1 cellular context compared by ENCODE assay signal in the genomic region with DNA sequence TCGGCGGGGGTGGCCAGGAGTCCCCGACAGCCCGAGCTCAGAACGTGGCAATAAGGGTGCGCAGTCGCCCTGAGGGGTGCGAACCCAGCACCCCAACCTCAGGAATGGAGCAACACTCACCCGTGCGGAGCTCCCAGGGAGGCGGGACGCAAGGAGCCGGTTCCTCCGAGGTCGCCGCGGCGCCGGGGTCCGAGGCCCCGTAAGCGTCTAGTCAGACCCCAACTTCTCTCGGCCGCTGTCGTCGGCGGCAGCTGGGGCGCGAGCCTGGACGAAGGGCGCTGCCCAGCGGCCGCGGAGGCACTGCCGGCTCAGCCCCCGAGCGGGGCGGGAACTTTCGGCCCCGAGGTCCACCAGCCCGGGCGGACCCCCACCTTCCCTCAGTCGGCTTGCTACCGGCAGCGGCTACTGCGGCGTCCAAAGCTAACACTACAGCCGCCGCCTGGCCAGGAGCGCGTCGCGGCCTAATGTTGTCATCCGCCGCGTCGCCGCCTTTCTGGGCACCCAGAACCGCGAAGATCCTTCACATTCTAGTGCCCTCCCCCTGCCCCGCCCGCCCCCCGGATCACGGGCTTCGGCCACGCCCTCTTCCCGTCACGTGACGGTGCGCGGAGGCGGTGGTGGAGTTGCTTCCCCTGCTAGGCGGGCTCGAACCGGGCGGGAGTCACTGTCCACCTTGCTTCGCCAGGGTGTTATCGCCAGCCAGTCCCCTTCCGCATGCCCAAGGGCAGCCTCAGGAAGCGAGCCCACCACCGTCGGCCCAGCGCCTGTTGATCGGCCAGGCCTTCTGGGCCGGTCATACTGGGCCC.
TF ChIP-seq lines count a peak whose summit lies in the region.

A gene with protein sequence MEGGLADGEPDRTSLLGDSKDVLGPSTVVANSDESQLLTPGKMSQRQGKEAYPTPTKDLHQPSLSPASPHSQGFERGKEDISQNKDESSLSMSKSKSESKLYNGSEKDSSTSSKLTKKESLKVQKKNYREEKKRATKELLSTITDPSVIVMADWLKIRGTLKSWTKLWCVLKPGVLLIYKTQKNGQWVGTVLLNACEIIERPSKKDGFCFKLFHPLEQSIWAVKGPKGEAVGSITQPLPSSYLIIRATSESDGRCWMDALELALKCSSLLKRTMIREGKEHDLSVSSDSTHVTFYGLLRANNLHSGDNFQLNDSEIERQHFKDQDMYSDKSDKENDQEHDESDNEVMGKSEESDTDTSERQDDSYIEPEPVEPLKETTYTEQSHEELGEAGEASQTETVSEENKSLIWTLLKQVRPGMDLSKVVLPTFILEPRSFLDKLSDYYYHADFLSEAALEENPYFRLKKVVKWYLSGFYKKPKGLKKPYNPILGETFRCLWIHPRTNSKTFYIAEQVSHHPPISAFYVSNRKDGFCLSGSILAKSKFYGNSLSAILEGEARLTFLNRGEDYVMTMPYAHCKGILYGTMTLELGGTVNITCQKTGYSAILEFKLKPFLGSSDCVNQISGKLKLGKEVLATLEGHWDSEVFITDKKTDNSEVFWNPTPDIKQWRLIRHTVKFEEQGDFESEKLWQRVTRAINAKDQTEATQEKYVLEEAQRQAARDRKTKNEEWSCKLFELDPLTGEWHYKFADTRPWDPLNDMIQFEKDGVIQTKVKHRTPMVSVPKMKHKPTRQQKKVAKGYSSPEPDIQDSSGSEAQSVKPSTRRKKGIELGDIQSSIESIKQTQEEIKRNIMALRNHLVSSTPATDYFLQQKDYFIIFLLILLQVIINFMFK (minus strand): TSS at position 495 of the 806 bp plus-strand sequence. CDS start 72,220 bp downstream, outside the sequence.

TF ChIP-seq in K562, 482 proteins besides CTCF, POLR2A, EP300 and RAD21 (continued from another document and continues in another):
- TF ChIP-seq, protein P1, sequence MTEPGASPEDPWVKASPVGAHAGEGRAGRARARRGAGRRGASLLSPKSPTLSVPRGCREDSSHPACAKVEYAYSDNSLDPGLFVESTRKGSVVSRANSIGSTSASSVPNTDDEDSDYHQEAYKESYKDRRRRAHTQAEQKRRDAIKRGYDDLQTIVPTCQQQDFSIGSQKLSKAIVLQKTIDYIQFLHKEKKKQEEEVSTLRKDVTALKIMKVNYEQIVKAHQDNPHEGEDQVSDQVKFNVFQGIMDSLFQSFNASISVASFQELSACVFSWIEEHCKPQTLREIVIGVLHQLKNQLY (CRISPR knock-in tag; conservative IDR thresholded peaks at IDR 0.05): 0 out of 4 replicates have a peak, but pooled peaks of 1 of the 2 experiments have one; percentile 11
- no peak for TF ChIP-seq NCOA1 (IDR thresholded peaks at IDR 0.05; ENCODE audit: low read depth)
- peak; percentile 95 for TF ChIP-seq BHLHE40 (IDR thresholded peaks at IDR 0.05; ENCODE audit: low read length)
- no peak for TF ChIP-seq RBM22 (IDR thresholded peaks at IDR 0.05; ENCODE audit: low read depth, low read length, poor library complexity, severe bottlenecking)
- peak; percentile 77 for TF ChIP-seq HCFC1 (IDR thresholded peaks at IDR 0.05; ENCODE audit: low read depth, low read length)
- TF ChIP-seq, protein P2, sequence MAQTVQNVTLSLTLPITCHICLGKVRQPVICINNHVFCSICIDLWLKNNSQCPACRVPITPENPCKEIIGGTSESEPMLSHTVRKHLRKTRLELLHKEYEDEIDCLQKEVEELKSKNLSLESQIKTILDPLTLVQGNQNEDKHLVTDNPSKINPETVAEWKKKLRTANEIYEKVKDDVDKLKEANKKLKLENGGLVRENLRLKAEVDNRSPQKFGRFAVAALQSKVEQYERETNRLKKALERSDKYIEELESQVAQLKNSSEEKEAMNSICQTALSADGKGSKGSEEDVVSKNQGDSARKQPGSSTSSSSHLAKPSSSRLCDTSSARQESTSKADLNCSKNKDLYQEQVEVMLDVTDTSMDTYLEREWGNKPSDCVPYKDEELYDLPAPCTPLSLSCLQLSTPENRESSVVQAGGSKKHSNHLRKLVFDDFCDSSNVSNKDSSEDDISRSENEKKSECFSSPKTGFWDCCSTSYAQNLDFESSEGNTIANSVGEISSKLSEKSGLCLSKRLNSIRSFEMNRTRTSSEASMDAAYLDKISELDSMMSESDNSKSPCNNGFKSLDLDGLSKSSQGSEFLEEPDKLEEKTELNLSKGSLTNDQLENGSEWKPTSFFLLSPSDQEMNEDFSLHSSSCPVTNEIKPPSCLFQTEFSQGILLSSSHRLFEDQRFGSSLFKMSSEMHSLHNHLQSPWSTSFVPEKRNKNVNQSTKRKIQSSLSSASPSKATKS (CRISPR knock-in tag; IDR thresholded peaks at IDR 0.05): no peak
- TF ChIP-seq FOXK1 (CRISPR knock-in tag; IDR thresholded peaks at IDR 0.05; ENCODE audit: borderline replicate concordance): no peak
- TF ChIP-seq, protein P3, sequence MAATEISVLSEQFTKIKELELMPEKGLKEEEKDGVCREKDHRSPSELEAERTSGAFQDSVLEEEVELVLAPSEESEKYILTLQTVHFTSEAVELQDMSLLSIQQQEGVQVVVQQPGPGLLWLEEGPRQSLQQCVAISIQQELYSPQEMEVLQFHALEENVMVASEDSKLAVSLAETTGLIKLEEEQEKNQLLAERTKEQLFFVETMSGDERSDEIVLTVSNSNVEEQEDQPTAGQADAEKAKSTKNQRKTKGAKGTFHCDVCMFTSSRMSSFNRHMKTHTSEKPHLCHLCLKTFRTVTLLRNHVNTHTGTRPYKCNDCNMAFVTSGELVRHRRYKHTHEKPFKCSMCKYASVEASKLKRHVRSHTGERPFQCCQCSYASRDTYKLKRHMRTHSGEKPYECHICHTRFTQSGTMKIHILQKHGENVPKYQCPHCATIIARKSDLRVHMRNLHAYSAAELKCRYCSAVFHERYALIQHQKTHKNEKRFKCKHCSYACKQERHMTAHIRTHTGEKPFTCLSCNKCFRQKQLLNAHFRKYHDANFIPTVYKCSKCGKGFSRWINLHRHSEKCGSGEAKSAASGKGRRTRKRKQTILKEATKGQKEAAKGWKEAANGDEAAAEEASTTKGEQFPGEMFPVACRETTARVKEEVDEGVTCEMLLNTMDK (IDR thresholded peaks at IDR 0.05; ENCODE audit: borderline replicate concordance, insufficient read depth, low read depth, low read length, poor library complexity, severe bottlenecking): no peak
- TF ChIP-seq SIX5 (IDR thresholded peaks at IDR 0.05; ENCODE audit: borderline replicate concordance in 1 of 2, insufficient read depth in 1 of 2, low read depth in 1 of 2, low read length in 2 of 2): no peak
- TF ChIP-seq MYNN (IDR thresholded peaks at IDR 0.05): peak; percentile 87
- TF ChIP-seq MYNN (CRISPR knock-in tag; IDR thresholded peaks at IDR 0.05): no peak
- peak; percentile 84; the same call in 1 of the 2 replicates for TF ChIP-seq ZNF589 (CRISPR knock-in tag; IDR thresholded peaks at IDR 0.05; ENCODE audit: low read depth)
- TF ChIP-seq GTF2F1 (IDR thresholded peaks at IDR 0.05; ENCODE audit: low read depth, low read length): peak; percentile 64; the same call in 1 of the 2 replicates
- TF ChIP-seq ESRRA (IDR thresholded peaks at IDR 0.05; ENCODE audit: borderline replicate concordance, low read depth): peak; percentile 56; the same call in 1 of the 2 replicates
- TF ChIP-seq RNF2 (IDR thresholded peaks at IDR 0.05): 0 out of 2 replicates have a peak, but pooled peaks have one; percentile 64
- TF ChIP-seq ELF2 (CRISPR knock-in tag; IDR thresholded peaks at IDR 0.05): peak; percentile 76
- no peak for TF ChIP-seq WHSC1 (IDR thresholded peaks at IDR 0.05; ENCODE audit: low read length)
- TF ChIP-seq FIP1L1 (IDR thresholded peaks at IDR 0.05; ENCODE audit: low read depth, low read length, poor library complexity, severe bottlenecking): peak; percentile 91
- peak; percentile 64 for TF ChIP-seq SETDB1 (IDR thresholded peaks at IDR 0.05; ENCODE audit: low read length)
- TF ChIP-seq EGR1 (conservative IDR thresholded peaks at IDR 0.05): peak; percentile 94
- 0 out of 2 replicates have a peak, but pooled peaks have one; percentile 66 for TF ChIP-seq SMAD4 (CRISPR knock-in tag; conservative IDR thresholded peaks at IDR 0.05)
- TF ChIP-seq KDM2B (CRISPR knock-in tag; IDR thresholded peaks at IDR 0.05): peak; percentile 11; the same call in 1 of the 2 replicates
- peak; percentile 89 for TF ChIP-seq POLR2AphosphoS5 (IDR thresholded peaks at IDR 0.05; ENCODE audit: control insufficient read depth, insufficient read depth, low read depth, low read length)
- TF ChIP-seq GABPA (tag; conservative IDR thresholded peaks at IDR 0.05; ENCODE audit: low read depth): peak; percentile 77
- TF ChIP-seq, protein P4, sequence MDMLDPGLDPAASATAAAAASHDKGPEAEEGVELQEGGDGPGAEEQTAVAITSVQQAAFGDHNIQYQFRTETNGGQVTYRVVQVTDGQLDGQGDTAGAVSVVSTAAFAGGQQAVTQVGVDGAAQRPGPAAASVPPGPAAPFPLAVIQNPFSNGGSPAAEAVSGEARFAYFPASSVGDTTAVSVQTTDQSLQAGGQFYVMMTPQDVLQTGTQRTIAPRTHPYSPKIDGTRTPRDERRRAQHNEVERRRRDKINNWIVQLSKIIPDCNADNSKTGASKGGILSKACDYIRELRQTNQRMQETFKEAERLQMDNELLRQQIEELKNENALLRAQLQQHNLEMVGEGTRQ (CRISPR knock-in tag; IDR thresholded peaks at IDR 0.05): peak; percentile 99
- 0 out of 2 replicates have a peak, but pooled peaks have one; percentile 70 for TF ChIP-seq E2F3 (CRISPR knock-in tag; IDR thresholded peaks at IDR 0.05)
- TF ChIP-seq, protein P5, sequence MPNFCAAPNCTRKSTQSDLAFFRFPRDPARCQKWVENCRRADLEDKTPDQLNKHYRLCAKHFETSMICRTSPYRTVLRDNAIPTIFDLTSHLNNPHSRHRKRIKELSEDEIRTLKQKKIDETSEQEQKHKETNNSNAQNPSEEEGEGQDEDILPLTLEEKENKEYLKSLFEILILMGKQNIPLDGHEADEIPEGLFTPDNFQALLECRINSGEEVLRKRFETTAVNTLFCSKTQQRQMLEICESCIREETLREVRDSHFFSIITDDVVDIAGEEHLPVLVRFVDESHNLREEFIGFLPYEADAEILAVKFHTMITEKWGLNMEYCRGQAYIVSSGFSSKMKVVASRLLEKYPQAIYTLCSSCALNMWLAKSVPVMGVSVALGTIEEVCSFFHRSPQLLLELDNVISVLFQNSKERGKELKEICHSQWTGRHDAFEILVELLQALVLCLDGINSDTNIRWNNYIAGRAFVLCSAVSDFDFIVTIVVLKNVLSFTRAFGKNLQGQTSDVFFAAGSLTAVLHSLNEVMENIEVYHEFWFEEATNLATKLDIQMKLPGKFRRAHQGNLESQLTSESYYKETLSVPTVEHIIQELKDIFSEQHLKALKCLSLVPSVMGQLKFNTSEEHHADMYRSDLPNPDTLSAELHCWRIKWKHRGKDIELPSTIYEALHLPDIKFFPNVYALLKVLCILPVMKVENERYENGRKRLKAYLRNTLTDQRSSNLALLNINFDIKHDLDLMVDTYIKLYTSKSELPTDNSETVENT (CRISPR knock-in tag; IDR thresholded peaks at IDR 0.05): peak; percentile 13; the same call in 1 of the 2 replicates
- TF ChIP-seq NR2C2 (CRISPR knock-in tag; IDR thresholded peaks at IDR 0.05): peak; percentile 41; the same call in 1 of the 2 replicates
- peak; percentile 15; the same call in 1 of the 2 replicates for TF ChIP-seq NR2C2 (tag; IDR thresholded peaks at IDR 0.05)
- peak; percentile 80 for TF ChIP-seq PHF20 (IDR thresholded peaks at IDR 0.05; ENCODE audit: partially characterized antibody)
- TF ChIP-seq, protein P6, sequence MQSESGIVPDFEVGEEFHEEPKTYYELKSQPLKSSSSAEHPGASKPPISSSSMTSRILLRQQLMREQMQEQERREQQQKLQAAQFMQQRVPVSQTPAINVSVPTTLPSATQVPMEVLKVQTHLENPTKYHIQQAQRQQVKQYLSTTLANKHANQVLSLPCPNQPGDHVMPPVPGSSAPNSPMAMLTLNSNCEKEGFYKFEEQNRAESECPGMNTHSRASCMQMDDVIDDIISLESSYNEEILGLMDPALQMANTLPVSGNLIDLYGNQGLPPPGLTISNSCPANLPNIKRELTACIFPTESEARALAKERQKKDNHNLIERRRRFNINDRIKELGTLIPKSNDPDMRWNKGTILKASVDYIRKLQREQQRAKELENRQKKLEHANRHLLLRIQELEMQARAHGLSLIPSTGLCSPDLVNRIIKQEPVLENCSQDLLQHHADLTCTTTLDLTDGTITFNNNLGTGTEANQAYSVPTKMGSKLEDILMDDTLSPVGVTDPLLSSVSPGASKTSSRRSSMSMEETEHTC (IDR thresholded peaks at IDR 0.05): peak; percentile 88
- TF ChIP-seq XRCC5 (IDR thresholded peaks at IDR 0.05; ENCODE audit: low read depth, low read length): 0 out of 2 replicates have a peak, but pooled peaks have one; percentile 26
- no peak for TF ChIP-seq PTRF (tag; IDR thresholded peaks at IDR 0.05)
- peak; percentile 98 for TF ChIP-seq CREB1 (IDR thresholded peaks at IDR 0.05)
- TF ChIP-seq CREB1 (CRISPR knock-in tag; IDR thresholded peaks at IDR 0.05): peak; percentile 98
- TF ChIP-seq HNRNPLL (IDR thresholded peaks at IDR 0.05; ENCODE audit: low read depth, low read length, poor library complexity, severe bottlenecking): peak; percentile 10
- peak; percentile 4; the same call in 1 of the 2 replicates for TF ChIP-seq ZNF644 (tag; IDR thresholded peaks at IDR 0.05; ENCODE audit: low read depth)
- TF ChIP-seq CHCHD3 (CRISPR knock-in tag; IDR thresholded peaks at IDR 0.05): no peak
- no peak for TF ChIP-seq DNMT1 (IDR thresholded peaks at IDR 0.05)
- TF ChIP-seq U2AF1 (optimal IDR thresholded peaks at IDR 0.05; ENCODE audit: low read depth, low read length): peak; percentile 42
- peak; percentile 72 for TF ChIP-seq FOXP1 (CRISPR knock-in tag; IDR thresholded peaks at IDR 0.05)
- TF ChIP-seq FOXA3 (CRISPR knock-in tag; conservative IDR thresholded peaks at IDR 0.05 in 1 of 2, IDR thresholded peaks at IDR 0.05 in 1 of 2): peak in 1 of 2 experiments; percentile 69; a peak in 1 of 4 replicates
- no peak for TF ChIP-seq PRPF4 (IDR thresholded peaks at IDR 0.05; ENCODE audit: insufficient read depth, low read depth, low read length, poor library complexity, severe bottlenecking)
- TF ChIP-seq, protein P7, sequence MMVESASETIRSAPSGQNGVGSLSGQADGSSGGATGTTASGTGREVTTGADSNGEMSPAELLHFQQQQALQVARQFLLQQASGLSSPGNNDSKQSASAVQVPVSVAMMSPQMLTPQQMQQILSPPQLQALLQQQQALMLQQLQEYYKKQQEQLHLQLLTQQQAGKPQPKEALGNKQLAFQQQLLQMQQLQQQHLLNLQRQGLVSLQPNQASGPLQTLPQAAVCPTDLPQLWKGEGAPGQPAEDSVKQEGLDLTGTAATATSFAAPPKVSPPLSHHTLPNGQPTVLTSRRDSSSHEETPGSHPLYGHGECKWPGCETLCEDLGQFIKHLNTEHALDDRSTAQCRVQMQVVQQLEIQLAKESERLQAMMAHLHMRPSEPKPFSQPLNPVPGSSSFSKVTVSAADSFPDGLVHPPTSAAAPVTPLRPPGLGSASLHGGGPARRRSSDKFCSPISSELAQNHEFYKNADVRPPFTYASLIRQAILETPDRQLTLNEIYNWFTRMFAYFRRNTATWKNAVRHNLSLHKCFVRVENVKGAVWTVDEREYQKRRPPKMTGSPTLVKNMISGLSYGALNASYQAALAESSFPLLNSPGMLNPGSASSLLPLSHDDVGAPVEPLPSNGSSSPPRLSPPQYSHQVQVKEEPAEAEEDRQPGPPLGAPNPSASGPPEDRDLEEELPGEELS (CRISPR knock-in tag; IDR thresholded peaks at IDR 0.05; ENCODE audit: borderline replicate concordance): no peak
- peak; percentile 25; the same call in 1 of the 2 replicates for TF ChIP-seq SMARCA4 (IDR thresholded peaks at IDR 0.05)
- TF ChIP-seq ATF7 (IDR thresholded peaks at IDR 0.05): peak; percentile 37; the same call in 1 of the 2 replicates
- TF ChIP-seq, protein P8, sequence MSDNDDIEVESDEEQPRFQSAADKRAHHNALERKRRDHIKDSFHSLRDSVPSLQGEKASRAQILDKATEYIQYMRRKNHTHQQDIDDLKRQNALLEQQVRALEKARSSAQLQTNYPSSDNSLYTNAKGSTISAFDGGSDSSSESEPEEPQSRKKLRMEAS (CRISPR knock-in tag; IDR thresholded peaks at IDR 0.05): peak; percentile 87
- TF ChIP-seq MTA3 (IDR thresholded peaks at IDR 0.05; ENCODE audit: borderline replicate concordance): peak; percentile 90; the same call in 1 of the 2 replicates
- TF ChIP-seq POLR2G (IDR thresholded peaks at IDR 0.05; ENCODE audit: low read depth, low read length): peak; percentile 96
